Comparison of ENCODE assay signal across 18 cellular contexts in the genomic region with DNA sequence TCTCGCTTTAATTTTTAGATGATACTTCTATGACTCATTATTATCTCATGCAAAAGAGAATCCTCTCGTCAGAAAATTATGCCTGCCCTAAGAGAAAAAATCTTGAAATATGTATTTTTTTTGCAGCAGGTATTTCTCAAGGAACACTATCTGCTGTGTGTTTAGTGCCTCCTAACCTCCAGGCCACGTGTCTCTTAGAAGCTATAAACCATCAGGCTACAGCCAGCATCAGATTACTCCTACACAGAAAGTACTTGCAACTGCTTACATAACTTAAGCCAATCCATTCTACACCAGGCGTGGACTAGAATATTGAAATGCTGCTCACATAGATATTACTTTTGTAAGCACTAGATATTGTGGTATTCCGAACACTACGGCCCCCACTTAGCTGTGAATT.
A peak's percentile ranks its signal among the peaks of the same experiment; 100 is the strongest.
DNase-seq lines count a peak whose midpoint lies in the region; ATAC-seq, FAIRE-seq and TF ChIP-seq lines count a peak whose summit lies in the region.
"Had no signal": no experiment of that assay in that cellular context is flagged by ENCODE, and none has a peak within 500 bp of the region (broad histone marks: within the 10 kb centered on the region; RNA-seq: fewer than 3 reads in every experiment).

No MANE protein-coding gene starts in this region.

- H3K27me3 Mint-ChIP-seq in activated naive CD8-positive, alpha-beta T cell treated with anti-CD3 and anti-CD28 coated beads, Interleukin-2, amount 50 U/mL, for 24 hours: no peaks in the 10 kb centered on the region

- H3K4me2 ChIP-seq in Karpas-422 (ENCODE audit: low read depth, low read length, poor library complexity, severe bottlenecking): no peak overlapping the region

- peak; percentile 37 for DNase-seq in AG04450 (ENCODE audit: low read depth, low spot score)
- no peak for DNase-seq in Karpas-422
- peak; percentile 3 for DNase-seq in RCC 7860 (ENCODE audit: low spot score)
- peak; percentile 8 for DNase-seq in inferior parietal cortex (ENCODE audit: extremely low spot score)
- no peak for DNase-seq in GM19239 (ENCODE audit: insufficient read length, low spot score)
- no peak for DNase-seq in activated naive CD8-positive, alpha-beta T cell treated with anti-CD3 and anti-CD28 coated beads, Interleukin-2, amount 50 U/mL, for 24 hours
- DNase-seq: AML-193, DND-41, GDM1, GOT3, MV-4-11, NCI-H1417 treated with DMSO at 0.1 percent for 48 hours, NCI-H2081, NCI-H446 treated with DMSO at 0.1 percent for 48 hours, NCI-H82 had no signal

- H3K27ac Mint-ChIP-seq in activated naive CD8-positive, alpha-beta T cell treated with anti-CD3 and anti-CD28 coated beads, Interleukin-2, amount 50 U/mL, for 24 hours: no peak overlapping the region

- H3K9me3 ChIP-seq in AG04450 (ENCODE audit: control insufficient read depth, insufficient read depth, low read length): no peaks in the 10 kb centered on the region
- no peaks in the 10 kb centered on the region for H3K9me3 ChIP-seq in Karpas-422 (ENCODE audit: low read length)

- H3K4me3 ChIP-seq in AG04450 (ENCODE audit: low read depth, low read length): no peak overlapping the region
- H3K4me3 ChIP-seq in Karpas-422 (ENCODE audit: low read length): no peak overlapping the region

- no peaks in the 10 kb centered on the region for H3K27me3 ChIP-seq in AG04450 (ENCODE audit: control insufficient read depth, insufficient read depth, low read length)
- no peaks in the 10 kb centered on the region for H3K27me3 ChIP-seq in Karpas-422 (ENCODE audit: low read length)

- POLR2A ChIA-PET in AG04450 (lab: Yijun Ruan, JAX): no interaction called here

- no peaks in the 10 kb centered on the region for H3K9me2 ChIP-seq in Karpas-422 (replicated peaks; ENCODE audit: insufficient read depth, low read length)

- no peaks in the 10 kb centered on the region for H3K36me3 Mint-ChIP-seq in activated naive CD8-positive, alpha-beta T cell treated with anti-CD3 and anti-CD28 coated beads, Interleukin-2, amount 50 U/mL, for 24 hours (ENCODE audit: low read depth)

- 0 out of 2 replicates have a peak overlapping the region, but pooled peaks have one; percentile 33 for H2AFZ ChIP-seq in Karpas-422 (ENCODE audit: low read length)

- H4K20me1 ChIP-seq in Karpas-422 (ENCODE audit: insufficient read depth, low read depth, low read length): no peaks in the 10 kb centered on the region

- no peak for TF ChIP-seq CTCF in AG04450 (IDR thresholded peaks at IDR 0.05; ENCODE audit: low read depth, low read length)

- H3K36me3 ChIP-seq in Karpas-422 (ENCODE audit: insufficient read depth, low read length): no peaks in the 10 kb centered on the region

- no peak for ATAC-seq in activated naive CD8-positive, alpha-beta T cell treated with anti-CD3 and anti-CD28 coated beads, Interleukin-2, amount 50 U/mL, for 24 hours
- no peak for ATAC-seq in HG02938 (IDR thresholded peaks at IDR 0.05; ENCODE audit: unreplicated experiment)
- ATAC-seq in HG02870 (IDR thresholded peaks at IDR 0.05; ENCODE audit: unreplicated experiment): no peak

- FAIRE-seq in RCC 7860 (lab: Jason Lieb, UNC) (no peak), GM19239 (lab: Jason Lieb, UNC) (no peak)
- FAIRE-seq: GM12892 had no signal

- CTCF ChIA-PET in AG04450 (lab: Charles Lee): no interaction called here

- H3K9ac ChIP-seq in Karpas-422 (ENCODE audit: low read length): no peak overlapping the region

- H3K9me3 Mint-ChIP-seq in activated naive CD8-positive, alpha-beta T cell treated with anti-CD3 and anti-CD28 coated beads, Interleukin-2, amount 50 U/mL, for 24 hours: peaks cover 8% of the 10 kb centered on the region

- H3K4me1 Mint-ChIP-seq in activated naive CD8-positive, alpha-beta T cell treated with anti-CD3 and anti-CD28 coated beads, Interleukin-2, amount 50 U/mL, for 24 hours: no peaks in the 10 kb centered on the region

- H3K79me2 ChIP-seq in Karpas-422 (ENCODE audit: low read length): no peaks in the 10 kb centered on the region

- no peak overlapping the region for H3K4me3 Mint-ChIP-seq in activated naive CD8-positive, alpha-beta T cell treated with anti-CD3 and anti-CD28 coated beads, Interleukin-2, amount 50 U/mL, for 24 hours

- H3K27ac ChIP-seq in AG04450 (ENCODE audit: low read depth, low read length) (no peak overlapping the region), Karpas-422 (ENCODE audit: low read length) (no peak overlapping the region)

- H3K4me1 ChIP-seq in Karpas-422 (ENCODE audit: low read length): no peaks in the 10 kb centered on the region

Comparison
In these comparisons a context has a peak if more than half of its experiments do, and no peak if none do; other contexts are left out.
1. DNase-seq: peak in AG04450 (single experiment), RCC 7860 (single experiment) and inferior parietal cortex (single experiment); none in Karpas-422 (single experiment), GM19239 (single experiment) and activated naive CD8-positive, alpha-beta T cell treated with anti-CD3 and anti-CD28 coated beads, Interleukin-2, amount 50 U/mL, for 24 hours (single experiment).